ENCODE assay signal across 9 cellular contexts in genomic region chr2:241668839-241669238, GRCh38.
"Had no signal": no experiment of that assay in that cellular context is flagged by ENCODE, and none has a peak within 500 bp of the region (broad histone marks: within the 10 kb centered on the region; RNA-seq: fewer than 3 reads in every experiment).

No MANE protein-coding gene starts in this region.

- H3K9me3 ChIP-seq: HAP-1 had no signal

- H3K4me3 Mint-ChIP-seq: GM23338 had no signal

- H3K4me3 ChIP-seq: GM23338, HAP-1, K562 had no signal

- H3K4me2 ChIP-seq: GM23338 had no signal

- ATAC-seq: GM23338, HCT116, K562 had no signal

- H3K27ac Mint-ChIP-seq: GM23338 had no signal

- H3K9me3 Mint-ChIP-seq: GM23338 had no signal

- H3K4me1 ChIP-seq: HAP-1 had no signal

- FAIRE-seq: H1, H54, HTR-8/SVneo, K562 had no signal

- DNase-seq: IMR-90, KG1 had no signal

- H2AFZ ChIP-seq: GM23338 had no signal
